Comparison of ENCODE assay signal across 1 cellular context in genomic region chr1:206575165-206575893, GRCh38.
TF ChIP-seq lines count a peak whose summit lies in the region.

No MANE protein-coding gene starts in this region.

TF ChIP-seq in K562, 482 proteins besides CTCF, POLR2A, EP300 and RAD21 (continued from another document and continues in another):
- TF ChIP-seq CBX2 (IDR thresholded peaks at IDR 0.05; ENCODE audit: insufficient read depth, low read length, poor library complexity, severe bottlenecking), result no peak
- no peak for TF ChIP-seq SREBF1 (IDR thresholded peaks at IDR 0.05; ENCODE audit: borderline replicate concordance, low read depth, low read length)
- no peak for TF ChIP-seq BRF1 (IDR thresholded peaks at IDR 0.05; ENCODE audit: borderline replicate concordance, extremely low read depth, insufficient read length)
- TF ChIP-seq ZNF239 (CRISPR knock-in tag; IDR thresholded peaks at IDR 0.05), result peak; percentile 65
- TF ChIP-seq BCL6 (CRISPR knock-in tag; IDR thresholded peaks at IDR 0.05), result peak; percentile 54; the same call in 1 of the 2 replicates
- TF ChIP-seq MCM7 (IDR thresholded peaks at IDR 0.05), result no peak
- TF ChIP-seq ZNF644 (tag; IDR thresholded peaks at IDR 0.05; ENCODE audit: low read depth), result peak; percentile 67
- TF ChIP-seq JUND (IDR thresholded peaks at IDR 0.05; ENCODE audit: borderline replicate concordance, low read depth, low read length), result peak; percentile 53
- peak; percentile 62; the same call in 2 of the 3 replicates for TF ChIP-seq JUND (tag; IDR thresholded peaks at IDR 0.05; ENCODE audit: borderline replicate concordance, low read depth, low read length)
- 0 out of 2 replicates have a peak, but pooled peaks have one; percentile 50 for TF ChIP-seq ZNF311 (CRISPR knock-in tag; IDR thresholded peaks at IDR 0.05)
- TF ChIP-seq NR2C1 (IDR thresholded peaks at IDR 0.05), result peak; percentile 86
- TF ChIP-seq NR2C1 (tag; IDR thresholded peaks at IDR 0.05), result peak; percentile 88
- peak; percentile 67; the same call in 1 of the 2 replicates for TF ChIP-seq CXXC5 (CRISPR knock-in tag; IDR thresholded peaks at IDR 0.05)
- no peak for TF ChIP-seq CTCFL (IDR thresholded peaks at IDR 0.05; ENCODE audit: borderline replicate concordance, insufficient read depth, low read depth, low read length, poor library complexity, severe bottlenecking)
- TF ChIP-seq ELF2 (CRISPR knock-in tag; IDR thresholded peaks at IDR 0.05), result peak; percentile 58; the same call in 1 of the 2 replicates
- peak; percentile 50; the same call in 1 of the 2 replicates for TF ChIP-seq HMG20B (CRISPR knock-in tag; IDR thresholded peaks at IDR 0.05)
- peak; percentile 46 for TF ChIP-seq GATA2 (CRISPR knock-in tag; IDR thresholded peaks at IDR 0.05)
- 0 out of 2 replicates have a peak, but pooled peaks have one; percentile 60 for TF ChIP-seq NCOA1 (IDR thresholded peaks at IDR 0.05; ENCODE audit: low read depth)
- TF ChIP-seq EP400 (IDR thresholded peaks at IDR 0.05), result peak; percentile 85
- no peak for TF ChIP-seq HNRNPK (IDR thresholded peaks at IDR 0.05; ENCODE audit: low read depth, low read length, poor library complexity, severe bottlenecking)
- TF ChIP-seq TFAP4 (CRISPR knock-in tag; IDR thresholded peaks at IDR 0.05; ENCODE audit: borderline replicate concordance), result peak; percentile 78
- peak; percentile 60 for TF ChIP-seq VEZF1 (CRISPR knock-in tag; IDR thresholded peaks at IDR 0.05)
- TF ChIP-seq ZNF407 (IDR thresholded peaks at IDR 0.05; ENCODE audit: low read depth), result peak; percentile 54; the same call in 1 of the 2 replicates
- TF ChIP-seq TEAD1 (CRISPR knock-in tag; IDR thresholded peaks at IDR 0.05), result peak in 1 of 2 experiments; percentile 72; a peak in 2 of 4 replicates
- TF ChIP-seq ZNF589 (CRISPR knock-in tag; IDR thresholded peaks at IDR 0.05; ENCODE audit: low read depth), result peak; percentile 94
- 0 out of 2 replicates have a peak, but pooled peaks have one; percentile 53 for TF ChIP-seq ZNF76 (CRISPR knock-in tag; IDR thresholded peaks at IDR 0.05; ENCODE audit: borderline replicate concordance)
- peak; percentile 58 for TF ChIP-seq GMEB1 (CRISPR knock-in tag; IDR thresholded peaks at IDR 0.05)
- TF ChIP-seq PBX2 (CRISPR knock-in tag; IDR thresholded peaks at IDR 0.05; ENCODE audit: low read depth), result no peak
- TF ChIP-seq PBX2 (tag; conservative IDR thresholded peaks at IDR 0.05; ENCODE audit: low read depth), result peak; percentile 96
- peak; percentile 86 for TF ChIP-seq SMAD4 (CRISPR knock-in tag; conservative IDR thresholded peaks at IDR 0.05)
- TF ChIP-seq SP1 (CRISPR knock-in tag; IDR thresholded peaks at IDR 0.05), result peak; percentile 73
- no peak for TF ChIP-seq ADNP (tag; IDR thresholded peaks at IDR 0.05)
- no peak for TF ChIP-seq HNRNPUL1 (IDR thresholded peaks at IDR 0.05; ENCODE audit: low read length)
- TF ChIP-seq ILF3 (IDR thresholded peaks at IDR 0.05; ENCODE audit: borderline replicate concordance), result no peak
- peak; percentile 91 for TF ChIP-seq GABPA (tag; conservative IDR thresholded peaks at IDR 0.05; ENCODE audit: low read depth)
- TF ChIP-seq TCF15 (CRISPR knock-in tag; IDR thresholded peaks at IDR 0.05), result peak; percentile 38; the same call in 1 of the 2 replicates
- peak; percentile 57; the same call in 1 of the 2 replicates for TF ChIP-seq ZBTB12 (CRISPR knock-in tag; IDR thresholded peaks at IDR 0.05)
- TF ChIP-seq TAF9B (IDR thresholded peaks at IDR 0.05; ENCODE audit: partially characterized antibody), result no peak
- TF ChIP-seq ZNF347 (CRISPR knock-in tag; IDR thresholded peaks at IDR 0.05; ENCODE audit: low read depth), result no peak
- TF ChIP-seq FOXK2 (conservative IDR thresholded peaks at IDR 0.05 in 1 of 2, IDR thresholded peaks at IDR 0.05 in 1 of 2; ENCODE audit: low read depth in 2 of 2), result peak; percentile 75 to 86
- TF ChIP-seq LARP7 (IDR thresholded peaks at IDR 0.05), result no peak
